ENCODE assay signal across 1 cellular context in the genomic region with DNA sequence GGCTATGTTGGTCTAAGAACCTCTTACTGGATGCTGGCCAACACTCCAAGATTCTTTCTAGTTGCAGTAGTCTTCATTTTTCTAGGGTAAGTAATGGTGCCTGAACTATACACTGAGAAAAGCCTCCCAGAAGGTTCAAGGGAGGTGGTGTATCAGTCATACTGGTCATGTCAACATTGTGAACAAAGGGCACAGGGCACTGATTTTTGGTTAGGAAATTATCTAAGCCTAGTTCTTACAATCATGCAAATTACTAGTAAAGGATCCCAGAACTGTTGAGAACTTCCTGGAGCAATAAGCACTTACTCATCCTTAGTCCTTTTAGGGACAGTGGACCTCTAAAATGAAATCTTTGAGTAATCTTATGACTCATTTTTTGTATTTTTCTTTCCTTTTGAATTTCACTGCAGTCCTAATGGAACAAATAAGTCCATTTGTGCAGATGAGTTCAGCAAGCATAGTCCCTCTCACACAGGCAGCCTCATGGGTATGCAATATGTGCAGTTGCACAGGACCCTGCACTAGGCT.
TF ChIP-seq lines count a peak whose summit lies in the region.

No MANE protein-coding gene starts in this region.

TF ChIP-seq in GM23338, 12 proteins besides CTCF, POLR2A, EP300 and RAD21 (continued from another document):
- TF ChIP-seq ZNF114 (CRISPR knock-in tag; IDR thresholded peaks at IDR 0.05) = no peak
- TF ChIP-seq CREB1 (CRISPR knock-in tag; IDR thresholded peaks at IDR 0.05; ENCODE audit: low read depth) = no peak
- TF ChIP-seq POLR2AphosphoS5 (IDR thresholded peaks at IDR 0.05; ENCODE audit: low read depth) = no peak
- TF ChIP-seq, protein P1, sequence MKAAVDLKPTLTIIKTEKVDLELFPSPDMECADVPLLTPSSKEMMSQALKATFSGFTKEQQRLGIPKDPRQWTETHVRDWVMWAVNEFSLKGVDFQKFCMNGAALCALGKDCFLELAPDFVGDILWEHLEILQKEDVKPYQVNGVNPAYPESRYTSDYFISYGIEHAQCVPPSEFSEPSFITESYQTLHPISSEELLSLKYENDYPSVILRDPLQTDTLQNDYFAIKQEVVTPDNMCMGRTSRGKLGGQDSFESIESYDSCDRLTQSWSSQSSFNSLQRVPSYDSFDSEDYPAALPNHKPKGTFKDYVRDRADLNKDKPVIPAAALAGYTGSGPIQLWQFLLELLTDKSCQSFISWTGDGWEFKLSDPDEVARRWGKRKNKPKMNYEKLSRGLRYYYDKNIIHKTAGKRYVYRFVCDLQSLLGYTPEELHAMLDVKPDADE (IDR thresholded peaks at IDR 0.05) = no peak
- no peak for TF ChIP-seq ZNF462 (CRISPR knock-in tag; IDR thresholded peaks at IDR 0.05)
- no peak for TF ChIP-seq EZH2phosphoT487 (IDR thresholded peaks at IDR 0.05; ENCODE audit: unreplicated experiment)
- TF ChIP-seq STAT1 (IDR thresholded peaks at IDR 0.05; ENCODE audit: unreplicated experiment) = no peak
- TF ChIP-seq NANOG (IDR thresholded peaks at IDR 0.05; ENCODE audit: borderline replicate concordance) = no peak
